Comparison of ENCODE assay signal across 8 cellular contexts in the genomic region with DNA sequence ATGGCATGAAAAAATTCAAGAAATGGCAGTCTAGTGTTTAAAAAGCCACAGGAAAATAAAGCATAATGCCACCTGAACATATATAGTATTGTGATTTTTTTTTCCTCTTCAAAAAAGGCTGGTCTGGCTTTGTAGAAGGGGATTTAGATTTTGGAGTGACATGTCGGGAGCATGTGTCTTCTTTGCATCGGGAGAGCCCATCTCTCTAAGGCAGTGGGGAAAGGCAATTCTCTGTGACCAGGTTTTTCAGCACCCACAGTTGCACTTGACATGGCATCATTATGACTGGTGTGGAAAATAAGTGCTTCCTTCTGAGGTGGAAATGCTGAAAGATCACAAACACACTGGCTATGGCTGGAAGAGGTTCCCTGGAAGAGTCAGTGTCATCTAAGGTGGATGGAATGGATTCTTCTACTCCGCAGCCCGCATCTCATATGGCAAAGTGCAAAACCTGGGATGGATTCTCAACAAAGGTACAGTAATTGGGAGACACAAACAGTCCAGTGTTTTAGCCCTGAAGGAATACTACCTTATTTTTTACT.
DNase-seq lines count a peak whose midpoint lies in the region; ATAC-seq, FAIRE-seq and TF ChIP-seq lines count a peak whose summit lies in the region.

No MANE protein-coding gene starts in this region.

- no peak overlapping the region for H2AK5ac ChIP-seq in mesenchymal stem cell (ENCODE audit: low read length, severe bottlenecking)

- peak; percentile 54 for FAIRE-seq in RCC 7860 (lab: Jason Lieb, UNC)

- POLR2A ChIA-PET in AG04449 (lab: Yijun Ruan, JAX), result no interaction called here

- no peak overlapping the region for H3K14ac ChIP-seq in mesenchymal stem cell (ENCODE audit: low read length in 2 of 2)

- no peak overlapping the region for H2BK15ac ChIP-seq in mesenchymal stem cell (ENCODE audit: low read depth, poor library complexity, severe bottlenecking)

- H2AFZ ChIP-seq in mesenchymal stem cell (ENCODE audit: low read depth, low read length), result no peak overlapping the region

- no peak overlapping the region for H3K18ac ChIP-seq in mesenchymal stem cell (ENCODE audit: low read depth in 1 of 2, low read length in 2 of 2)

- H3K4me1 ChIP-seq in mesenchymal stem cell (ENCODE audit: control insufficient read depth, insufficient read depth, low read depth, low read length) (peaks cover 26% of the 10 kb centered on the region), aorta (ENCODE audit: control insufficient read depth in 1 of 2, insufficient read depth in 2 of 2, low read length in 2 of 2) (no peaks in the 10 kb centered on the region)

- peaks cover 31% of the 10 kb centered on the region for H3K79me1 ChIP-seq in mesenchymal stem cell (replicated peaks; ENCODE audit: low read length, poor library complexity, severe bottlenecking)

- H3K36me3 ChIP-seq in mesenchymal stem cell (ENCODE audit: control insufficient read depth in 1 of 2, insufficient read depth in 2 of 2, low read depth in 1 of 2, low read length in 2 of 2) (no peaks in the 10 kb centered on the region), aorta (ENCODE audit: control insufficient read depth in 1 of 2, insufficient read depth in 2 of 2, low read length in 1 of 2) (no peaks in the 10 kb centered on the region)

- H3K27me3 ChIP-seq in mesenchymal stem cell (ENCODE audit: control insufficient read depth in 1 of 2, insufficient read depth in 1 of 2, low read length in 2 of 2) (peaks cover 0 to 4% of the 10 kb centered on the region in 2 experiments), aorta (ENCODE audit: control insufficient read depth in 1 of 2, insufficient read depth in 2 of 2, low read length in 1 of 2) (no peaks in the 10 kb centered on the region)

- H3K23ac ChIP-seq in mesenchymal stem cell (ENCODE audit: low read length in 2 of 2), result no peak overlapping the region

- no peak overlapping the region for H3K4ac ChIP-seq in mesenchymal stem cell (ENCODE audit: low read depth in 1 of 2, low read length in 2 of 2)

- intact Hi-C loops in aorta (cut with DNase I), result loop anchor here in 1 of 2 donors (5.0 kb wide), 1 partner anchor 64 kb away; no protein-coding TSS in a partner anchor

- no peak overlapping the region for H2BK5ac ChIP-seq in mesenchymal stem cell (ENCODE audit: low read depth, low read length, poor library complexity, severe bottlenecking)

- peak overlapping the region; percentile 65 for H3K9ac ChIP-seq in mesenchymal stem cell (ENCODE audit: low read length)

- H3K27ac ChIP-seq in mesenchymal stem cell (ENCODE audit: low read length, poor library complexity, severe bottlenecking) (no peak overlapping the region), aorta (ENCODE audit: low read depth in 1 of 2, low read length in 2 of 2) (no peak overlapping the region)

- H2BK120ac ChIP-seq in mesenchymal stem cell (ENCODE audit: low read depth, low read length), result no peak overlapping the region

- peak overlapping the region; percentile 26 for H3K4me3 ChIP-seq in AG04449 (ENCODE audit: low read depth, low read length)
- H3K4me3 ChIP-seq in epithelial cell of esophagus (ENCODE audit: low read length), result peak overlapping the region; percentile 41
- peak overlapping the region in 1 of 2 experiments; percentile 74 for H3K4me3 ChIP-seq in mesenchymal stem cell (ENCODE audit: insufficient read depth in 1 of 2, low read depth in 1 of 2, low read length in 2 of 2)
- peak overlapping the region in 1 of 2 donors; percentile 14 for H3K4me3 ChIP-seq in aorta (ENCODE audit: low read length in 2 of 2)

- no peaks in the 10 kb centered on the region for H3K9me3 ChIP-seq in mesenchymal stem cell (ENCODE audit: control insufficient read depth, low read length)
- no peaks in the 10 kb centered on the region for H3K9me3 ChIP-seq in aorta (ENCODE audit: control insufficient read depth, low read length)

- no peak overlapping the region for H4K8ac ChIP-seq in mesenchymal stem cell (ENCODE audit: low read length)

- H2BK12ac ChIP-seq in mesenchymal stem cell (ENCODE audit: low read length in 2 of 2), result no peak overlapping the region

- TF ChIP-seq CTCF in AG04449 (IDR thresholded peaks at IDR 0.05; ENCODE audit: insufficient read depth, low read length, missing control alignments) (no peak), epithelial cell of esophagus (IDR thresholded peaks at IDR 0.05; ENCODE audit: insufficient read depth, low read depth, low read length, missing control alignments) (no peak)

- ATAC-seq in aorta (ENCODE audit: low FRiP score), result peak; percentile 75
- no peak for ATAC-seq in GM18873 (IDR thresholded peaks at IDR 0.05; ENCODE audit: low FRiP score, unreplicated experiment)
- no peak for ATAC-seq in HG03095 (IDR thresholded peaks at IDR 0.05; ENCODE audit: unreplicated experiment)

- peak; percentile 58 for DNase-seq in AG04449 (ENCODE audit: low read depth, low spot score)
- DNase-seq in HT1080 (ENCODE audit: low read depth), result peak; percentile 57
- DNase-seq in RCC 7860 (ENCODE audit: low spot score), result peak; percentile 26
- peak; percentile 94 for DNase-seq in epithelial cell of esophagus (ENCODE audit: low read depth)
- peak; percentile 91 for DNase-seq in mesenchymal stem cell
- no peak for DNase-seq in aorta

- WGBS in mesenchymal stem cell, result 9% methylated on average over 3 of the region's 4 CpGs
- WGBS in aorta, 2 donors, result 0 to 1% methylated on average over 4 of the region's 4 CpGs

- no peak overlapping the region for H4K91ac ChIP-seq in mesenchymal stem cell (ENCODE audit: low read length)

- CTCF ChIA-PET in AG04449 (lab: Yijun Ruan, JAX), result interaction anchor here (1.0 to 9.9 kb wide), 3 partner anchors 72 to 530 kb away, joined by 4 to 106 read pairs (median 9); no protein-coding TSS in a partner anchor

- peak overlapping the region; percentile 77 for H3K4me2 ChIP-seq in mesenchymal stem cell (ENCODE audit: low read length, poor library complexity, severe bottlenecking)

Comparison
In these comparisons a context has a peak if more than half of its experiments do, and no peak if none do; other contexts are left out.
1. DNase-seq: peak in AG04449 (single experiment), HT1080 (single experiment), RCC 7860 (single experiment), epithelial cell of esophagus (single experiment) and mesenchymal stem cell (single experiment); none in aorta (0 of 2).